Comparison of ENCODE assay signal across 16 cellular contexts in genomic region chr20:48015943-48016723, GRCh38.
A peak's percentile ranks its signal among the peaks of the same experiment; 100 is the strongest.
DNase-seq lines count a peak whose midpoint lies in the region; ATAC-seq and TF ChIP-seq lines count a peak whose summit lies in the region.
"Had no signal": no experiment of that assay in that cellular context is flagged by ENCODE, and none has a peak within 500 bp of the region (broad histone marks: within the 10 kb centered on the region; RNA-seq: fewer than 3 reads in every experiment).

No MANE protein-coding gene starts in this region.

- ATAC-seq in HG02973 (IDR thresholded peaks at IDR 0.05; ENCODE audit: unreplicated experiment) (no peak), HG03432 (IDR thresholded peaks at IDR 0.05; ENCODE audit: unreplicated experiment) (no peak)
- ATAC-seq: Panc1 had no signal

- no peaks in the 10 kb centered on the region for H3K27me3 Mint-ChIP-seq in chondrocyte (ENCODE audit: low read depth)

- H3K9me3 Mint-ChIP-seq in chondrocyte (ENCODE audit: low read depth) = peaks cover 22% of the 10 kb centered on the region

- no peak overlapping the region for H3K4me3 Mint-ChIP-seq in chondrocyte (ENCODE audit: unreplicated experiment)
- H3K4me3 Mint-ChIP-seq: activated naive CD8-positive, alpha-beta T cell; central memory CD8-positive, alpha-beta T cell; IgD-negative memory B cell had no signal

- peaks cover 66% of the 10 kb centered on the region for H3K4me1 Mint-ChIP-seq in chondrocyte (ENCODE audit: low read depth)
- H3K4me1 Mint-ChIP-seq: central memory CD8-positive, alpha-beta T cell had no signal

- H3K27ac Mint-ChIP-seq in chondrocyte (ENCODE audit: unreplicated experiment) = peak overlapping the region; percentile 77
- H3K27ac Mint-ChIP-seq: activated naive CD8-positive, alpha-beta T cell; IgD-negative memory B cell had no signal

- H3K36me3 Mint-ChIP-seq in chondrocyte (ENCODE audit: low read depth) = peaks cover 9% of the 10 kb centered on the region
- H3K36me3 Mint-ChIP-seq: activated naive CD8-positive, alpha-beta T cell; IgD-negative memory B cell had no signal

- no peak; the same call in 1 of the 2 replicates for TF ChIP-seq CTCF in AG09319 (IDR thresholded peaks at IDR 0.05; ENCODE audit: low read depth, low read length)
- TF ChIP-seq CTCF in chondrocyte (IDR thresholded peaks at IDR 0.05) = peak; percentile 12

- DNase-seq in AG09319 (ENCODE audit: extremely low read depth, low read depth) (peak; percentile 91), M059J (ENCODE audit: low read depth) (peak; percentile 98), chondrocyte (ENCODE audit: low spot score) (no peak), mucosa of gallbladder (ENCODE audit: low spot score) (peak; percentile 11), NCI-H1105 treated with DMSO at 0.1 percent for 48 hours (lab: John Stamatoyannopoulos, UW) (no peak)
- DNase-seq in activated CD4-positive, CD25-positive, alpha-beta regulatory T cell treated with anti-CD3 and anti-CD28 coated beads, Interleukin-2, amount 50 U/mL, for 72 hours = no peak
- DNase-seq: glutamatergic neuron, NCI-H1092, NCI-H2171, substantia nigra had no signal

Comparison
In these comparisons a context has a peak if more than half of its experiments do, and no peak if none do; other contexts are left out.
1. DNase-seq: peak in AG09319 (single experiment), M059J (single experiment) and mucosa of gallbladder (single experiment); none in chondrocyte (single experiment), NCI-H1105 treated with DMSO at 0.1 percent for 48 hours (single experiment) and activated CD4-positive, CD25-positive, alpha-beta regulatory T cell treated with anti-CD3 and anti-CD28 coated beads, Interleukin-2, amount 50 U/mL, for 72 hours (single experiment).